ENCODE assay signal across 26 cellular contexts in the genomic region with DNA sequence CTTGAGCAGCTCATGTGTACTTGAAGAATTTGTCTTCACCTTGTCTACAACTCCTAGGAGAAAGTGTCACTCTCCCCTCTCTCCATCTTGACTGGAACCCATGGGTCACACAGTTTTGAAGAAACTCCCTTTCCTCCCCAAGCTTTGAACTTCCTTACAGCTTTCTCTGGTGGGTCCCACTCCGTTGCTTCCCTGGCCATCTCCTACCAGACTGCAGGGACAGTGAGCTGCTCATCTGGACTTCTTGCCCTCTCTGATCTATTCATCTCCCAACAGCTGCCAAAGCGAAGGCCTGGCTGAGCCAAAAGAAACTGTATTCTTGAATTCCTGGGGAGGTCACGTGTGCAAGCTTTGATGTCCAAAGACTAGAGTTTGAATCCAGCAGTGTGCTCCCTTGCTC. TPM values are rescaled to one million over a fixed set of nuclear protein-coding genes. Genes with fewer than 3 reads are reported as not detected.
"Had no signal": no experiment of that assay in that cellular context is flagged by ENCODE, and none has a peak within 500 bp of the region (broad histone marks: within the 10 kb centered on the region; RNA-seq: fewer than 3 reads in every experiment).

No MANE protein-coding gene starts in this region.

- H3K4me1 ChIP-seq: left ventricle myocardium inferior, pancreas, psoas muscle, right lobe of liver, tibial nerve, uterus had no signal

- H3K27me3 Mint-ChIP-seq: stimulated activated memory B cell treated with anti-CD40 and anti-IgM and Interleukin-4, amounts not matched to agents 10 μg/mL and 1 μg/mL and 100 μg/mL, for 72 hours had no signal

- H3K4me1 Mint-ChIP-seq: immature natural killer cell; naive B cell; natural killer cell; stimulated activated memory B cell treated with anti-CD40 and anti-IgM and Interleukin-4, amounts not matched to agents 10 μg/mL and 1 μg/mL and 100 μg/mL, for 72 hours; stimulated activated naive CD8-positive, alpha-beta T cell treated with anti-CD3 and anti-CD28 coated beads, Interleukin-15, amount 100 ng/mL, for 72 hours had no signal

- H3K4me2 ChIP-seq: smooth muscle cell had no signal

- H3K36me3 Mint-ChIP-seq: immature natural killer cell; mesothelial cell of epicardium; naive B cell; natural killer cell; stimulated activated memory B cell treated with anti-CD40 and anti-IgM and Interleukin-4, amounts not matched to agents 10 μg/mL and 1 μg/mL and 100 μg/mL, for 72 hours; type B pancreatic cell had no signal

- H3K9me3 Mint-ChIP-seq: immature natural killer cell; mesothelial cell of epicardium; natural killer cell; nephron progenitor cell; stimulated activated memory B cell treated with anti-CD40 and anti-IgM and Interleukin-4, amounts not matched to agents 10 μg/mL and 1 μg/mL and 100 μg/mL, for 72 hours; stimulated activated naive CD8-positive, alpha-beta T cell treated with anti-CD3 and anti-CD28 coated beads, Interleukin-15, amount 100 ng/mL, for 72 hours; type B pancreatic cell had no signal

- H3K4me3 ChIP-seq: left ventricle myocardium inferior, lung, pancreas, psoas muscle, right lobe of liver, smooth muscle cell, tibial nerve, uterus had no signal

- H3K9me3 ChIP-seq: left ventricle myocardium inferior, pancreas, psoas muscle, right lobe of liver, tibial nerve, uterus had no signal

- H3K4me3 Mint-ChIP-seq: immature natural killer cell; mesothelial cell of epicardium; naive B cell; natural killer cell; nephron progenitor cell; stimulated activated memory B cell treated with anti-CD40 and anti-IgM and Interleukin-4, amounts not matched to agents 10 μg/mL and 1 μg/mL and 100 μg/mL, for 72 hours; stimulated activated naive CD8-positive, alpha-beta T cell treated with anti-CD3 and anti-CD28 coated beads, Interleukin-15, amount 100 ng/mL, for 72 hours; type B pancreatic cell had no signal

- H3K27ac Mint-ChIP-seq: immature natural killer cell; mesothelial cell of epicardium; naive B cell; natural killer cell; nephron progenitor cell; stimulated activated memory B cell treated with anti-CD40 and anti-IgM and Interleukin-4, amounts not matched to agents 10 μg/mL and 1 μg/mL and 100 μg/mL, for 72 hours; stimulated activated naive CD8-positive, alpha-beta T cell treated with anti-CD3 and anti-CD28 coated beads, Interleukin-15, amount 100 ng/mL, for 72 hours; type B pancreatic cell had no signal

- DNase-seq: hippocampal formation; immature natural killer cell; left ventricle myocardium inferior; mesendoderm; naive B cell; natural killer cell; nephron progenitor cell; pancreas; psoas muscle; right lobe of liver; stimulated activated CD4-positive, alpha-beta T cell treated with anti-CD3 and anti-CD28 coated beads, Interleukin-1b, Interleukin-23, amount 100 ng/mL, for 48 hours; stimulated activated CD4-positive, alpha-beta T cell treated with anti-CD3 and anti-CD28 coated beads, Interleukin-2, amount 100 ng/mL, for 48 hours; stimulated activated CD4-positive, alpha-beta T cell treated with anti-CD3 and anti-CD28 coated beads, Interleukin-4, amount 100 ng/mL, for 4 hours; stimulated activated CD8-positive, alpha-beta memory T cell treated with anti-CD3 and anti-CD28 coated beads, Interleukin-4, amount 100 ng/mL, for 48 hours; stimulated activated naive CD4-positive, alpha-beta T cell treated with Interleukin-2 at 50 U/mL for 16 hours; stimulated activated naive CD8-positive, alpha-beta T cell treated with anti-CD3 and anti-CD28 coated beads, Interleukin-15, amount 100 ng/mL, for 72 hours; substantia nigra; uterus had no signal

- H3K36me3 ChIP-seq: left ventricle myocardium inferior, pancreas, right lobe of liver, tibial nerve, uterus had no signal

- H3K27ac ChIP-seq: left ventricle myocardium inferior, pancreas, psoas muscle, right lobe of liver, tibial nerve, uterus had no signal

- H3K27me3 ChIP-seq: pancreas, right lobe of liver, tibial nerve, uterus had no signal

- ATAC-seq: natural killer cell; pancreas; psoas muscle; right lobe of liver; stimulated activated memory B cell treated with anti-CD40 and anti-IgM and Interleukin-4, amounts not matched to agents 10 μg/mL and 1 μg/mL and 100 μg/mL, for 72 hours; stimulated activated naive CD8-positive, alpha-beta T cell treated with anti-CD3 and anti-CD28 coated beads, Interleukin-15, amount 100 ng/mL, for 72 hours had no signal

RNA-seq across cellular contexts. Expression of a gene that starts 22.7 kb away (rescaled TPM):
- total RNA-seq: kidney epithelial cell, mononuclear cell, natural killer cell had no signal
- polyA plus RNA-seq: immature natural killer cell had no signal
